17 cellular contexts compared by ENCODE assay signal in genomic region chr2:10392951-10393647, GRCh38. TPM values are rescaled to one million over a fixed set of nuclear protein-coding genes. Genes with fewer than 3 reads are reported as not detected.
DNase-seq lines count a peak whose midpoint lies in the region; ATAC-seq lines count a peak whose summit lies in the region.
"Had no signal": no experiment of that assay in that cellular context is flagged by ENCODE, and none has a peak within 500 bp of the region (broad histone marks: within the 10 kb centered on the region; RNA-seq: fewer than 3 reads in every experiment).

No MANE protein-coding gene starts in this region.

- peaks cover 63 to 93% (median 87%) of the 10 kb centered on the region in 10 experiments for H3K4me1 ChIP-seq in BLaER1 treated with 17β-estradiol and CSF1 and Interleukin-3, amounts not matched to agents 10 nM and 100 nM
- H3K4me1 ChIP-seq in NT2/D1 (ENCODE audit: insufficient read depth, insufficient read length), result peaks cover 7% of the 10 kb centered on the region
- peaks cover 4% of the 10 kb centered on the region for H3K4me1 ChIP-seq in mesodermal cell (ENCODE audit: control insufficient read depth, insufficient read depth, low read length, poor library complexity, severe bottlenecking)
- peaks cover 12% of the 10 kb centered on the region for H3K4me1 ChIP-seq in CD8-positive, alpha-beta memory T cell (ENCODE audit: insufficient read depth, low read length)
- H3K4me1 ChIP-seq: breast epithelium had no signal

- H3K27me3 ChIP-seq in BLaER1 treated with 17β-estradiol and CSF1 and Interleukin-3, amounts not matched to agents 10 nM and 100 nM, result no peaks in the 10 kb centered on the region
- no peaks in the 10 kb centered on the region for H3K27me3 ChIP-seq in NT2/D1 (ENCODE audit: insufficient read depth, insufficient read length)
- H3K27me3 ChIP-seq in CD8-positive, alpha-beta memory T cell (ENCODE audit: insufficient read depth, low read length, poor library complexity, severe bottlenecking), result no peaks in the 10 kb centered on the region
- H3K27me3 ChIP-seq: breast epithelium, heart left ventricle had no signal

- CTCF ChIA-PET in CD8-positive, alpha-beta memory T cell (lab: Charles Lee), result interaction anchor here (0.9 kb wide), 1 partner anchor 16 kb away, joined by 3 read pairs; no protein-coding TSS in a partner anchor

- 38 to 47% methylated on average over 4 to 9 of the region's 9 CpGs for WGBS in mesodermal cell (ENCODE audit: insufficient coverage in 2 of 2), 2 experiments

- H3K27me3 Mint-ChIP-seq in dendritic cell treated with granulocyte-macrophage colony-stimulating factor and Interleukin-4, amounts not matched to agents 40 ng/mL and 50 ng/mL, for 4 days, result no peaks in the 10 kb centered on the region
- peaks cover 0 to 1% of the 10 kb centered on the region in 2 donors for H3K27me3 Mint-ChIP-seq in CD8-positive, alpha-beta memory T cell
- H3K27me3 Mint-ChIP-seq: activated CD4-positive, alpha-beta T cell treated with anti-CD3 and anti-CD28 coated beads, Interleukin-2, amount 10 ng/mL, durations not matched to agents 24 days and 14 days had no signal

- peaks cover 28% of the 10 kb centered on the region for H3K36me3 Mint-ChIP-seq in dendritic cell treated with granulocyte-macrophage colony-stimulating factor and Interleukin-4, amounts not matched to agents 40 ng/mL and 50 ng/mL, for 4 days (ENCODE audit: low read depth)
- H3K36me3 Mint-ChIP-seq in CD8-positive, alpha-beta memory T cell, result peaks cover 0 to 9% (median 2%) of the 10 kb centered on the region in 3 donors

- H3K4me3 ChIP-seq in BLaER1 treated with 17β-estradiol and CSF1 and Interleukin-3, amounts not matched to agents 10 nM and 100 nM, result no peak overlapping the region
- no peak overlapping the region for H3K4me3 ChIP-seq in NT2/D1 (ENCODE audit: insufficient read length, low read depth)
- H3K4me3 ChIP-seq in mesodermal cell (ENCODE audit: extremely low read depth, insufficient read depth, low read length, poor library complexity, severe bottlenecking), result no peak overlapping the region
- no peak overlapping the region for H3K4me3 ChIP-seq in CD8-positive, alpha-beta memory T cell (ENCODE audit: low read length)
- H3K4me3 ChIP-seq: breast epithelium, heart left ventricle had no signal

- no peaks in the 10 kb centered on the region for H3K9me3 Mint-ChIP-seq in dendritic cell treated with granulocyte-macrophage colony-stimulating factor and Interleukin-4, amounts not matched to agents 40 ng/mL and 50 ng/mL, for 4 days
- H3K9me3 Mint-ChIP-seq in CD8-positive, alpha-beta memory T cell, result no peaks in the 10 kb centered on the region
- H3K9me3 Mint-ChIP-seq: activated CD4-positive, alpha-beta T cell treated with anti-CD3 and anti-CD28 coated beads, Interleukin-2, amount 10 ng/mL, durations not matched to agents 24 days and 14 days had no signal

- peaks cover 81 to 100% (median 94%) of the 10 kb centered on the region in 11 experiments for H4K20me1 ChIP-seq in BLaER1 treated with 17β-estradiol and CSF1 and Interleukin-3, amounts not matched to agents 10 nM and 100 nM

- H3K4me2 ChIP-seq in BLaER1 treated with 17β-estradiol and CSF1 and Interleukin-3, amounts not matched to agents 10 nM and 100 nM, result peak overlapping the region; percentile 14 to 79 (median 70); a peak in 20 of 22 replicates

- intact Hi-C loops in dendritic cell treated with granulocyte-macrophage colony-stimulating factor and Interleukin-4, amounts not matched to agents 40 ng/mL and 50 ng/mL, for 4 days (cut with micrococcal nuclease), result no loop called here

- H3K9ac ChIP-seq in BLaER1 treated with 17β-estradiol and CSF1 and Interleukin-3, amounts not matched to agents 10 nM and 100 nM, result 0 out of 22 replicates have a peak overlapping the region, but pooled peaks of 1 of the 11 experiments have one; percentile 19
- H3K9ac ChIP-seq in NT2/D1 (ENCODE audit: insufficient read length, low read depth), result no peak overlapping the region

- peak; percentile 47 for DNase-seq in NT2/D1 (ENCODE audit: low read depth, low spot score)
- DNase-seq in CD8-positive, alpha-beta memory T cell, result no peak
- no peak for DNase-seq in substantia nigra (lab: John Stamatoyannopoulos, UW)
- no peak for DNase-seq in activated CD4-positive, CD25-positive, alpha-beta regulatory T cell (lab: John Stamatoyannopoulos, UW)
- DNase-seq: activated CD4-positive, alpha-beta T cell treated with anti-CD3 and anti-CD28 coated beads, Interleukin-2, amount 10 ng/mL, durations not matched to agents 24 days and 14 days; activated effector memory CD4-positive, alpha-beta T cell treated with anti-CD3 and anti-CD28 coated beads, Interleukin-2, amount 50 U/mL, for 16 hours; heart left ventricle; NCI-H1436 treated with DMSO at 0.1 percent for 48 hours; NCI-H526 treated with DMSO at 0.1 percent for 48 hours; posterior cingulate gyrus; stimulated activated CD4-positive, alpha-beta T cell treated with anti-CD3 and anti-CD28 coated beads, Interleukin-1b, Interleukin-23, amount 100 ng/mL, for 48 hours; stimulated activated naive CD4-positive, alpha-beta T cell had no signal

- POLR2A ChIA-PET in CD8-positive, alpha-beta memory T cell (lab: Charles Lee), result no interaction called here

- H3K36me3 ChIP-seq in BLaER1 treated with 17β-estradiol and CSF1 and Interleukin-3, amounts not matched to agents 10 nM and 100 nM, result peaks cover 0 to 17% (median 0%) of the 10 kb centered on the region in 11 experiments; a peak in 4 of 22 replicates
- H3K36me3 ChIP-seq in NT2/D1 (ENCODE audit: insufficient read depth, insufficient read length, low read length), result no peaks in the 10 kb centered on the region
- no peaks in the 10 kb centered on the region for H3K36me3 ChIP-seq in mesodermal cell (ENCODE audit: control insufficient read depth, insufficient read depth, low read length)
- H3K36me3 ChIP-seq in CD8-positive, alpha-beta memory T cell (ENCODE audit: insufficient read depth, low read length), result no peaks in the 10 kb centered on the region
- H3K36me3 ChIP-seq: breast epithelium, heart left ventricle had no signal

- peaks cover 94% of the 10 kb centered on the region for H3K4me1 Mint-ChIP-seq in dendritic cell treated with granulocyte-macrophage colony-stimulating factor and Interleukin-4, amounts not matched to agents 40 ng/mL and 50 ng/mL, for 4 days (ENCODE audit: low read depth)
- peaks cover 41 to 74% (median 46%) of the 10 kb centered on the region in 3 donors for H3K4me1 Mint-ChIP-seq in CD8-positive, alpha-beta memory T cell

- ATAC-seq in HG03460 (IDR thresholded peaks at IDR 0.05; ENCODE audit: unreplicated experiment), result no peak

- H3K4me3 Mint-ChIP-seq in dendritic cell treated with granulocyte-macrophage colony-stimulating factor and Interleukin-4, amounts not matched to agents 40 ng/mL and 50 ng/mL, for 4 days, result no peak overlapping the region
- H3K4me3 Mint-ChIP-seq in CD8-positive, alpha-beta memory T cell, result no peak overlapping the region
- H3K4me3 Mint-ChIP-seq: activated CD4-positive, alpha-beta T cell treated with anti-CD3 and anti-CD28 coated beads, Interleukin-2, amount 10 ng/mL, durations not matched to agents 24 days and 14 days had no signal

- no peaks in the 10 kb centered on the region for H3K9me3 ChIP-seq in BLaER1 treated with 17β-estradiol and CSF1 and Interleukin-3, amounts not matched to agents 10 nM and 100 nM (replicated peaks in 1 of 11)
- H3K9me3 ChIP-seq in NT2/D1 (ENCODE audit: insufficient read depth, low read length) (no peaks in the 10 kb centered on the region), mesodermal cell (ENCODE audit: control insufficient read depth, low read length) (no peaks in the 10 kb centered on the region)
- H3K9me3 ChIP-seq in CD8-positive, alpha-beta memory T cell (ENCODE audit: low read length), result no peaks in the 10 kb centered on the region
- H3K9me3 ChIP-seq: breast epithelium, heart left ventricle had no signal

- no peak overlapping the region; a peak in 1 of 22 replicates for H3K27ac ChIP-seq in BLaER1 treated with 17β-estradiol and CSF1 and Interleukin-3, amounts not matched to agents 10 nM and 100 nM
- H3K27ac ChIP-seq in mesodermal cell (ENCODE audit: low read depth, low read length, severe bottlenecking) (peak overlapping the region; percentile 50), substantia nigra (ENCODE audit: low read depth, low read length, poor library complexity, severe bottlenecking) (no peak overlapping the region)
- no peak overlapping the region for H3K27ac ChIP-seq in CD8-positive, alpha-beta memory T cell (ENCODE audit: low read depth, low read length)

- peak overlapping the region; percentile 55 for H3K27ac Mint-ChIP-seq in dendritic cell treated with granulocyte-macrophage colony-stimulating factor and Interleukin-4, amounts not matched to agents 40 ng/mL and 50 ng/mL, for 4 days
- peak overlapping the region in 1 of 8 donors; percentile 38 for H3K27ac Mint-ChIP-seq in CD8-positive, alpha-beta memory T cell
- H3K27ac Mint-ChIP-seq: activated CD4-positive, alpha-beta T cell treated with anti-CD3 and anti-CD28 coated beads, Interleukin-2, amount 10 ng/mL, durations not matched to agents 24 days and 14 days had no signal

RNA-seq across cellular contexts. Expression of gene ODC1, which starts 55.0 kb away (rescaled TPM):
- polyA plus RNA-seq in mesodermal cell (2013, experiment 1 of 2), result 101 TPM
- 104 TPM for polyA plus RNA-seq in mesodermal cell (2013, experiment 2 of 2)
- total RNA-seq in CD8-positive, alpha-beta memory T cell, result 100 to 1,000 TPM; 565 to 566 TPM
- polyA plus RNA-seq in CD8-positive, alpha-beta memory T cell, result 57.1 TPM
